Comparison of ENCODE assay signal across 1 cellular context in genomic region chr6:116461563-116462507, GRCh38.
TF ChIP-seq lines count a peak whose summit lies in the region.

No MANE protein-coding gene starts in this region.

TF ChIP-seq in HEK293, 187 proteins besides CTCF, POLR2A, EP300 and RAD21 (continued from another document):
- TF ChIP-seq, protein P1, sequence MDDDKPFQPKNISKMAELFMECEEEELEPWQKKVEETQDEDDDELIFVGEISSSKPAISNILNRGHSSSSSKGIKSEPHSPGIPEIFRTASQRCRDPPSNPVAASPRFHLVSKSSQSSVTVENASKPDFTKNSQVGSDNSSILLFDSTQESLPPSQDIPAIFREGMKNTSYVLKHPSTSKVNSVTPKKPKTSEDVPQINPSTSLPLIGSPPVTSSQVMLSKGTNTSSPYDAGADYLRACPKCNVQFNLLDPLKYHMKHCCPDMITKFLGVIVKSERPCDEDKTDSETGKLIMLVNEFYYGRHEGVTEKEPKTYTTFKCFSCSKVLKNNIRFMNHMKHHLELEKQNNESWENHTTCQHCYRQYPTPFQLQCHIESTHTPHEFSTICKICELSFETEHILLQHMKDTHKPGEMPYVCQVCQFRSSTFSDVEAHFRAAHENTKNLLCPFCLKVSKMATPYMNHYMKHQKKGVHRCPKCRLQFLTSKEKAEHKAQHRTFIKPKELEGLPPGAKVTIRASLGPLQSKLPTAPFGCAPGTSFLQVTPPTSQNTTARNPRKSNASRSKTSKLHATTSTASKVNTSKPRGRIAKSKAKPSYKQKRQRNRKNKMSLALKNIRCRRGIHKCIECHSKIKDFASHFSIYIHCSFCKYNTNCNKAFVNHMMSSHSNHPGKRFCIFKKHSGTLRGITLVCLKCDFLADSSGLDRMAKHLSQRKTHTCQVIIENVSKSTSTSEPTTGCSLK (tag by site-specific recombination; IDR thresholded peaks at IDR 0.05) = no peak
- TF ChIP-seq WT1 (tag by site-specific recombination; IDR thresholded peaks at IDR 0.05) (no peak), ZNF274 (IDR thresholded peaks at IDR 0.05; ENCODE audit: low read length) (no peak), ZNF274 (tag by site-specific recombination; IDR thresholded peaks at IDR 0.05; ENCODE audit: borderline replicate concordance) (no peak), ZNF558 (tag by site-specific recombination; IDR thresholded peaks at IDR 0.05) (no peak), ZBTB21 (tag by site-specific recombination; IDR thresholded peaks at IDR 0.05) (no peak), ZNF664 (tag by site-specific recombination; IDR thresholded peaks at IDR 0.05) (no peak), ZNF2 (tag by site-specific recombination; IDR thresholded peaks at IDR 0.05) (no peak)
